9 cellular contexts compared by ENCODE assay signal in genomic region chr1:181151378-181152326, GRCh38.
A peak's percentile ranks its signal among the peaks of the same experiment; 100 is the strongest.
DNase-seq lines count a peak whose midpoint lies in the region; ATAC-seq and TF ChIP-seq lines count a peak whose summit lies in the region.
"Had no signal": no experiment of that assay in that cellular context is flagged by ENCODE, and none has a peak within 500 bp of the region (broad histone marks: within the 10 kb centered on the region; RNA-seq: fewer than 3 reads in every experiment).

No MANE protein-coding gene starts in this region.

- H3K27ac Mint-ChIP-seq in CD14-positive monocyte = peak overlapping the region in 4 of 7 donors; percentile 3 to 61 (median 48)

- H3K9me3 Mint-ChIP-seq in CD14-positive monocyte = peaks cover 0 to 4% (median 0%) of the 10 kb centered on the region in 7 donors

- peaks cover 41% of the 10 kb centered on the region for H3K4me1 Mint-ChIP-seq in CD14-positive monocyte

- H3K27me3 Mint-ChIP-seq in CD14-positive monocyte (ENCODE audit: low read depth in 3 of 3) = peaks cover 3 to 6% (median 4%) of the 10 kb centered on the region in 3 donors

- no peak overlapping the region for H3K4me3 Mint-ChIP-seq in CD14-positive monocyte

- no peak for DNase-seq in CD14-positive monocyte (ENCODE audit: low spot score)
- DNase-seq in SW480 (ENCODE audit: low spot score) = peak; percentile 42
- peak; percentile 44 for DNase-seq in kidney glomerular epithelial cell (lab: John Stamatoyannopoulos, UW)
- no peak for DNase-seq in NCI-H146 treated with DMSO at 0.1 percent for 48 hours (lab: John Stamatoyannopoulos, UW; ENCODE audit: unreplicated experiment)
- no peak for DNase-seq in NCI-H82 treated with DMSO at 0.1 percent for 48 hours (lab: John Stamatoyannopoulos, UW; ENCODE audit: unreplicated experiment)
- no peak for DNase-seq in stimulated activated CD4-positive, alpha-beta T cell treated with anti-CD3 and anti-CD28 coated beads, Interleukin-1b, Interleukin-23, amount 100 ng/mL, for 48 hours
- no peak for DNase-seq in NCI-H524 treated with DMSO at 0.1 percent for 48 hours (lab: John Stamatoyannopoulos, UW)
- DNase-seq: NCI-H2081 had no signal

- no peak for TF ChIP-seq CTCF in CD14-positive monocyte (IDR thresholded peaks at IDR 0.05)

- no peaks in the 10 kb centered on the region for H3K36me3 Mint-ChIP-seq in CD14-positive monocyte

- peak; percentile 30 for ATAC-seq in GM21528 (IDR thresholded peaks at IDR 0.05; ENCODE audit: low FRiP score, unreplicated experiment)

- intact Hi-C loops in CD14-positive monocyte (cut with micrococcal nuclease) = no loop called here

Comparison
In these comparisons a context has a peak if more than half of its experiments do, and no peak if none do; other contexts are left out.
1. DNase-seq: peak in SW480 (single experiment) and kidney glomerular epithelial cell (single experiment); none in CD14-positive monocyte (single experiment), NCI-H146 treated with DMSO at 0.1 percent for 48 hours (single experiment), NCI-H82 treated with DMSO at 0.1 percent for 48 hours (single experiment), stimulated activated CD4-positive, alpha-beta T cell treated with anti-CD3 and anti-CD28 coated beads, Interleukin-1b, Interleukin-23, amount 100 ng/mL, for 48 hours (single experiment) and NCI-H524 treated with DMSO at 0.1 percent for 48 hours (single experiment).